In the genomic region with DNA sequence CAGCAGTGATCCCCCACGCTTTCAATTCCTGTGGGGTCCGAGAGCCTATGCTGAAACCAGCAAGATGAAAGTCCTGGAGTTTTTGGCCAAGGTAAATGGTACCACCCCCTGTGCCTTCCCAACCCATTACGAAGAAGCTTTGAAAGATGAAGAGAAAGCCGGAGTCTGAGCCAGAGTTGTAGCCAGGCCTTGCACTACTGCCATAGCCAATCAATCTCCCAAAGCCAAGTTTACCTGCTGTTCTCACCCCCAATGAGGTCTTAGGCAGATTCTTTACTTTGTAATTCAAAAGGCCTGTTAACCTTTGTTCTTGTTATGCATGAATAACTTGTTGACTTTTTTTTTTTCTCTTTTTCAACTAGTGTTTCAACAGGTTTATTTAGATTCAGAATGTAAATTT, we compare ENCODE assay signal across 1 cellular context.
TF ChIP-seq lines count a peak whose summit lies in the region.

No MANE protein-coding gene starts in this region.

TF ChIP-seq in H1, 55 proteins besides CTCF, POLR2A, EP300 and RAD21:
- TF ChIP-seq YY1 (IDR thresholded peaks at IDR 0.05; ENCODE audit: low read depth, low read length) (no peak), POU5F1 (IDR thresholded peaks at IDR 0.05; ENCODE audit: low read depth, low read length) (no peak), ASH2L (IDR thresholded peaks at IDR 0.05; ENCODE audit: low read length) (no peak)
